Comparison of ENCODE assay signal across 1 cellular context in the genomic region with DNA sequence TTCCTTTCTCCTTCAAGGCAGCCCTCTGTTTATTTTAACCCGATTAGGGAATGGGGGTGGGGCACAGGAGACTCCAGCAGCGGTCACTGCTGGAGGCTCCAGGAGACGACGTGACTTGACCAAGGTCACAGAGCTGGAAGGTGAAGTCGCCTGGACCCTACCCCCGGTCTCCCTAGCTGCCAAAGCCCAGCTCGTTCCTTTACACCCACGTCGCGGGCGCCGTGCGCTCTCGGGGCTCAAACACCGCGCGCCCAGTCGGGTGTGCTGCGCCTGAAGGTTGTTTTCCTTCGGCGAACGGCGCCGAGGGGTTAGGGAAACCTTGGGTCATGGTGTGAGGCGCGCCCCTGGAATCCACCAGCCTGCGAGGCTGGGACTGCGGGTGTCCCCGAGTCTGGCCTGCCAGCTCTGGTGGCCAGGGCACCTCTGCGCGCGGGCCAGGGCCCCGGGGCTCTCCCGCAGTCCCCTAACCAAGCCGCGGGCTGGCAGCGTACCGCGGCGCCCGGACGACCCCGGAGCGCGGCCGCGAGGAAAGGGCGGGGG.
TF ChIP-seq lines count a peak whose summit lies in the region.

No MANE protein-coding gene starts in this region.

TF ChIP-seq in HepG2, 621 proteins besides CTCF, POLR2A, EP300 and RAD21 (continues in another document):
- 0 out of 2 replicates have a peak, but pooled peaks have one; percentile 42 for TF ChIP-seq MTA1 (CRISPR knock-in tag; IDR thresholded peaks at IDR 0.05; ENCODE audit: borderline replicate concordance)
- no peak for TF ChIP-seq SIX4 (CRISPR knock-in tag; IDR thresholded peaks at IDR 0.05)
- no peak for TF ChIP-seq ZNF609 (CRISPR knock-in tag; IDR thresholded peaks at IDR 0.05; ENCODE audit: borderline replicate concordance)
- no peak for TF ChIP-seq CEBPZ (IDR thresholded peaks at IDR 0.05; ENCODE audit: low read length)
- TF ChIP-seq, protein P1, sequence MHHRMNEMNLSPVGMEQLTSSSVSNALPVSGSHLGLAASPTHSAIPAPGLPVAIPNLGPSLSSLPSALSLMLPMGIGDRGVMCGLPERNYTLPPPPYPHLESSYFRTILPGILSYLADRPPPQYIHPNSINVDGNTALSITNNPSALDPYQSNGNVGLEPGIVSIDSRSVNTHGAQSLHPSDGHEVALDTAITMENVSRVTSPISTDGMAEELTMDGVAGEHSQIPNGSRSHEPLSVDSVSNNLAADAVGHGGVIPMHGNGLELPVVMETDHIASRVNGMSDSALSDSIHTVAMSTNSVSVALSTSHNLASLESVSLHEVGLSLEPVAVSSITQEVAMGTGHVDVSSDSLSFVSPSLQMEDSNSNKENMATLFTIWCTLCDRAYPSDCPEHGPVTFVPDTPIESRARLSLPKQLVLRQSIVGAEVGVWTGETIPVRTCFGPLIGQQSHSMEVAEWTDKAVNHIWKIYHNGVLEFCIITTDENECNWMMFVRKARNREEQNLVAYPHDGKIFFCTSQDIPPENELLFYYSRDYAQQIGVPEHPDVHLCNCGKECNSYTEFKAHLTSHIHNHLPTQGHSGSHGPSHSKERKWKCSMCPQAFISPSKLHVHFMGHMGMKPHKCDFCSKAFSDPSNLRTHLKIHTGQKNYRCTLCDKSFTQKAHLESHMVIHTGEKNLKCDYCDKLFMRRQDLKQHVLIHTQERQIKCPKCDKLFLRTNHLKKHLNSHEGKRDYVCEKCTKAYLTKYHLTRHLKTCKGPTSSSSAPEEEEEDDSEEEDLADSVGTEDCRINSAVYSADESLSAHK (CRISPR knock-in tag; IDR thresholded peaks at IDR 0.05; ENCODE audit: borderline replicate concordance), result no peak
- peak; percentile 77; the same call in 1 of the 2 replicates for TF ChIP-seq MYPOP (CRISPR knock-in tag; IDR thresholded peaks at IDR 0.05)
- TF ChIP-seq ZNF484 (CRISPR knock-in tag; IDR thresholded peaks at IDR 0.05; ENCODE audit: borderline replicate concordance, low read depth), result no peak
- TF ChIP-seq CSRNP2 (CRISPR knock-in tag; conservative IDR thresholded peaks at IDR 0.05; ENCODE audit: low read depth), result no peak
- no peak for TF ChIP-seq ZNF724P (CRISPR knock-in tag; IDR thresholded peaks at IDR 0.05; ENCODE audit: borderline replicate concordance)
- no peak for TF ChIP-seq TBX3 (IDR thresholded peaks at IDR 0.05; ENCODE audit: borderline replicate concordance)
- TF ChIP-seq ZNF777 (CRISPR knock-in tag; IDR thresholded peaks at IDR 0.05), result 0 out of 2 replicates have a peak, but pooled peaks have one; percentile 31
- TF ChIP-seq, protein P2, sequence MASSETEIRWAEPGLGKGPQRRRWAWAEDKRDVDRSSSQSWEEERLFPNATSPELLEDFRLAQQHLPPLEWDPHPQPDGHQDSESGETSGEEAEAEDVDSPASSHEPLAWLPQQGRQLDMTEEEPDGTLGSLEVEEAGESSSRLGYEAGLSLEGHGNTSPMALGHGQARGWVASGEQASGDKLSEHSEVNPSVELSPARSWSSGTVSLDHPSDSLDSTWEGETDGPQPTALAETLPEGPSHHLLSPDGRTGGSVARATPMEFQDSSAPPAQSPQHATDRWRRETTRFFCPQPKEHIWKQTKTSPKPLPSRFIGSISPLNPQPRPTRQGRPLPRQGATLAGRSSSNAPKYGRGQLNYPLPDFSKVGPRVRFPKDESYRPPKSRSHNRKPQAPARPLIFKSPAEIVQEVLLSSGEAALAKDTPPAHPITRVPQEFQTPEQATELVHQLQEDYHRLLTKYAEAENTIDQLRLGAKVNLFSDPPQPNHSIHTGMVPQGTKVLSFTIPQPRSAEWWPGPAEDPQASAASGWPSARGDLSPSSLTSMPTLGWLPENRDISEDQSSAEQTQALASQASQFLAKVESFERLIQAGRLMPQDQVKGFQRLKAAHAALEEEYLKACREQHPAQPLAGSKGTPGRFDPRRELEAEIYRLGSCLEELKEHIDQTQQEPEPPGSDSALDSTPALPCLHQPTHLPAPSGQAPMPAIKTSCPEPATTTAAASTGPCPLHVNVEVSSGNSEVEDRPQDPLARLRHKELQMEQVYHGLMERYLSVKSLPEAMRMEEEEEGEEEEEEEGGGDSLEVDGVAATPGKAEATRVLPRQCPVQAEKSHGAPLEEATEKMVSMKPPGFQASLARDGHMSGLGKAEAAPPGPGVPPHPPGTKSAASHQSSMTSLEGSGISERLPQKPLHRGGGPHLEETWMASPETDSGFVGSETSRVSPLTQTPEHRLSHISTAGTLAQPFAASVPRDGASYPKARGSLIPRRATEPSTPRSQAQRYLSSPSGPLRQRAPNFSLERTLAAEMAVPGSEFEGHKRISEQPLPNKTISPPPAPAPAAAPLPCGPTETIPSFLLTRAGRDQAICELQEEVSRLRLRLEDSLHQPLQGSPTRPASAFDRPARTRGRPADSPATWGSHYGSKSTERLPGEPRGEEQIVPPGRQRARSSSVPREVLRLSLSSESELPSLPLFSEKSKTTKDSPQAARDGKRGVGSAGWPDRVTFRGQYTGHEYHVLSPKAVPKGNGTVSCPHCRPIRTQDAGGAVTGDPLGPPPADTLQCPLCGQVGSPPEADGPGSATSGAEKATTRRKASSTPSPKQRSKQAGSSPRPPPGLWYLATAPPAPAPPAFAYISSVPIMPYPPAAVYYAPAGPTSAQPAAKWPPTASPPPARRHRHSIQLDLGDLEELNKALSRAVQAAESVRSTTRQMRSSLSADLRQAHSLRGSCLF (CRISPR knock-in tag; IDR thresholded peaks at IDR 0.05; ENCODE audit: borderline replicate concordance), result no peak
- no peak for TF ChIP-seq SRY (CRISPR knock-in tag; IDR thresholded peaks at IDR 0.05)
- TF ChIP-seq, protein P3, sequence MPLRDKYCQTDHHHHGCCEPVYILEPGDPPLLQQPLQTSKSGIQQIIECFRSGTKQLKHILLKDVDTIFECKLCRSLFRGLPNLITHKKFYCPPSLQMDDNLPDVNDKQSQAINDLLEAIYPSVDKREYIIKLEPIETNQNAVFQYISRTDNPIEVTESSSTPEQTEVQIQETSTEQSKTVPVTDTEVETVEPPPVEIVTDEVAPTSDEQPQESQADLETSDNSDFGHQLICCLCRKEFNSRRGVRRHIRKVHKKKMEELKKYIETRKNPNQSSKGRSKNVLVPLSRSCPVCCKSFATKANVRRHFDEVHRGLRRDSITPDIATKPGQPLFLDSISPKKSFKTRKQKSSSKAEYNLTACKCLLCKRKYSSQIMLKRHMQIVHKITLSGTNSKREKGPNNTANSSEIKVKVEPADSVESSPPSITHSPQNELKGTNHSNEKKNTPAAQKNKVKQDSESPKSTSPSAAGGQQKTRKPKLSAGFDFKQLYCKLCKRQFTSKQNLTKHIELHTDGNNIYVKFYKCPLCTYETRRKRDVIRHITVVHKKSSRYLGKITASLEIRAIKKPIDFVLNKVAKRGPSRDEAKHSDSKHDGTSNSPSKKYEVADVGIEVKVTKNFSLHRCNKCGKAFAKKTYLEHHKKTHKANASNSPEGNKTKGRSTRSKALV (CRISPR knock-in tag; IDR thresholded peaks at IDR 0.05), result peak; percentile 98
- TF ChIP-seq ZNF362 (CRISPR knock-in tag; IDR thresholded peaks at IDR 0.05; ENCODE audit: borderline replicate concordance), result no peak
- no peak for TF ChIP-seq CENPBD1 (CRISPR knock-in tag; IDR thresholded peaks at IDR 0.05; ENCODE audit: borderline replicate concordance, low read depth)
- TF ChIP-seq, protein P4, sequence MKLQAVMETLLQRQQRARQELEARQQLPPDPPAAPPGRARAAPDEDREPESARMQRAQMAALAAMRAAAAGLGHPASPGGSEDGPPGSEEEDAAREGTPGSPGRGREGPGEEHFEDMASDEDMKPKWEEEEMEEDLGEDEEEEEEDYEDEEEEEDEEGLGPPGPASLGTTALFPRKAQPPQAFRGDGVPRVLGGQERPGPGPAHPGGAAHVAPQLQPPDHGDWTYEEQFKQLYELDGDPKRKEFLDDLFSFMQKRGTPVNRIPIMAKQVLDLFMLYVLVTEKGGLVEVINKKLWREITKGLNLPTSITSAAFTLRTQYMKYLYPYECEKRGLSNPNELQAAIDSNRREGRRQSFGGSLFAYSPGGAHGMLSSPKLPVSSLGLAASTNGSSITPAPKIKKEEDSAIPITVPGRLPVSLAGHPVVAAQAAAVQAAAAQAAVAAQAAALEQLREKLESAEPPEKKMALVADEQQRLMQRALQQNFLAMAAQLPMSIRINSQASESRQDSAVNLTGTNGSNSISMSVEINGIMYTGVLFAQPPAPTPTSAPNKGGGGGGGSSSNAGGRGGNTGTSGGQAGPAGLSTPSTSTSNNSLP (IDR thresholded peaks at IDR 0.05; ENCODE audit: low read depth, low read length), result no peak
- no peak for TF ChIP-seq ZFP62 (CRISPR knock-in tag; IDR thresholded peaks at IDR 0.05)
